ENCODE assay signal across 15 cellular contexts in genomic region chr3:50167069-50167781, GRCh38. TPM values are rescaled to one million over a fixed set of nuclear protein-coding genes. Genes with fewer than 3 reads are reported as not detected.
A peak's percentile ranks its signal among the peaks of the same experiment; 100 is the strongest.
DNase-seq lines count a peak whose midpoint lies in the region; TF ChIP-seq lines count a peak whose summit lies in the region.
"Had no signal": no experiment of that assay in that cellular context is flagged by ENCODE, and none has a peak within 500 bp of the region (broad histone marks: within the 10 kb centered on the region; RNA-seq: fewer than 3 reads in every experiment).

No MANE protein-coding gene starts in this region.

- TF ChIP-seq CTCF in chondrocyte (IDR thresholded peaks at IDR 0.05) (no peak), tibial nerve (IDR thresholded peaks at IDR 0.05) (no peak)

- TF ChIP-seq EP300 in tibial nerve (IDR thresholded peaks at IDR 0.05): no peak

- H3K9ac ChIP-seq in mesendoderm (ENCODE audit: low read length): peak overlapping the region; percentile 26

- no peaks in the 10 kb centered on the region for H3K27me3 Mint-ChIP-seq in chondrocyte (ENCODE audit: low read depth)
- H3K27me3 Mint-ChIP-seq: activated CD4-positive, alpha-beta T cell treated with anti-CD3 and anti-CD28 coated beads, Interleukin-2, amount 10 ng/mL, durations not matched to agents 7 days and 5 days had no signal

- peak overlapping the region; percentile 48 for H2BK5ac ChIP-seq in mesendoderm (ENCODE audit: low read length)

- peak overlapping the region; percentile 93 for H3K27ac Mint-ChIP-seq in chondrocyte (ENCODE audit: unreplicated experiment)
- H3K27ac Mint-ChIP-seq: activated CD4-positive, alpha-beta T cell treated with anti-CD3 and anti-CD28 coated beads, Interleukin-2, amount 10 ng/mL, durations not matched to agents 7 days and 5 days had no signal

- peak overlapping the region; percentile 52 for H3K56ac ChIP-seq in mesendoderm (ENCODE audit: low read length)

- H3K9me3 ChIP-seq in tibial nerve: no peaks in the 10 kb centered on the region

- H3K4me2 ChIP-seq in mesendoderm (ENCODE audit: low read length): no peak overlapping the region

- no peaks in the 10 kb centered on the region for H3K27me3 ChIP-seq in mesendoderm (ENCODE audit: insufficient read depth, low read length, poor library complexity)
- no peaks in the 10 kb centered on the region for H3K27me3 ChIP-seq in tibial nerve
- H3K27me3 ChIP-seq: hepatocyte had no signal

- H3K79me1 ChIP-seq in mesendoderm (ENCODE audit: low read length): peaks cover 48% of the 10 kb centered on the region

- no peak overlapping the region for H3K4me3 ChIP-seq in mesendoderm (ENCODE audit: low read length)
- H3K4me3 ChIP-seq in tibial nerve: no peak overlapping the region
- H3K4me3 ChIP-seq: hepatocyte had no signal

- H3K18ac ChIP-seq in mesendoderm (ENCODE audit: low read length): no peak overlapping the region

- peak; percentile 5 for DNase-seq in NCI-H1105 treated with DMSO at 0.1 percent for 48 hours (lab: John Stamatoyannopoulos, UW)
- DNase-seq in NCI-H1105 (lab: John Stamatoyannopoulos, UW): no peak
- DNase-seq in chondrocyte (ENCODE audit: low spot score): no peak
- DNase-seq in mesendoderm: no peak
- no peak for DNase-seq in tibial nerve (ENCODE audit: low spot score in 2 of 2)
- no peak for DNase-seq in NCI-H1694 (lab: John Stamatoyannopoulos, UW)
- DNase-seq in NCI-H2196 (lab: John Stamatoyannopoulos, UW; ENCODE audit: unreplicated experiment): no peak
- no peak for DNase-seq in posterior cingulate gyrus
- DNase-seq: 8988T; activated CD4-positive, alpha-beta T cell treated with anti-CD3 and anti-CD28 coated beads, Interleukin-2, amount 10 ng/mL, durations not matched to agents 7 days and 5 days; aorta; NCI-H1092; stimulated activated naive CD4-positive, alpha-beta T cell treated with Interleukin-2 at 50 U/mL for 16 hours had no signal

- H2BK120ac ChIP-seq in mesendoderm (ENCODE audit: low read depth, low read length): no peak overlapping the region

- WGBS in mesendoderm (ENCODE audit: extremely low coverage, insufficient coverage, low lambda C conversion rate): no CpG with 5 or more reads among the region's 16 CpGs
- 64 to 68% methylated on average over 7 to 12 of the region's 16 CpGs for WGBS in tibial nerve, 2 donors

- peak overlapping the region; percentile 59 for H2AK5ac ChIP-seq in mesendoderm (ENCODE audit: low read length)

- peak overlapping the region; percentile 23 for H3K4me3 Mint-ChIP-seq in chondrocyte (ENCODE audit: unreplicated experiment)
- H3K4me3 Mint-ChIP-seq: activated CD4-positive, alpha-beta T cell treated with anti-CD3 and anti-CD28 coated beads, Interleukin-2, amount 10 ng/mL, durations not matched to agents 7 days and 5 days had no signal

- no peak for TF ChIP-seq POLR2A in tibial nerve (IDR thresholded peaks at IDR 0.05)

- H3K36me3 ChIP-seq in mesendoderm (ENCODE audit: control insufficient read depth, insufficient read depth, low read length): no peaks in the 10 kb centered on the region
- no peaks in the 10 kb centered on the region for H3K36me3 ChIP-seq in tibial nerve

- H3K4ac ChIP-seq in mesendoderm (ENCODE audit: low read depth, low read length): no peak overlapping the region

- H2BK15ac ChIP-seq in mesendoderm (replicated peaks; ENCODE audit: low read depth): no peak overlapping the region

- no peak overlapping the region for H3K27ac ChIP-seq in mesendoderm (ENCODE audit: low read depth, low read length)
- H3K27ac ChIP-seq in tibial nerve: peak overlapping the region; percentile 11 to 83 (median 44)
- H3K27ac ChIP-seq: hepatocyte had no signal

- H3K23ac ChIP-seq in mesendoderm (ENCODE audit: low read length): no peak overlapping the region

- intact Hi-C loops in posterior cingulate gyrus (cut with DNase I): no loop called here

- H3K79me2 ChIP-seq in mesendoderm (ENCODE audit: control insufficient read depth, insufficient read depth, low read length): peaks cover 24% of the 10 kb centered on the region

- H3K4me1 ChIP-seq in mesendoderm (ENCODE audit: control insufficient read depth, low read depth, low read length) (peaks cover 34% of the 10 kb centered on the region), tibial nerve (peaks cover 0 to 75% (median 49%) of the 10 kb centered on the region in 4 donors)

- no peak overlapping the region for H4K8ac ChIP-seq in mesendoderm (ENCODE audit: low read depth, low read length)

- H3K36me3 Mint-ChIP-seq in chondrocyte (ENCODE audit: low read depth): no peaks in the 10 kb centered on the region

- no peak overlapping the region for H4K5ac ChIP-seq in mesendoderm (ENCODE audit: low read length)

- no peaks in the 10 kb centered on the region for H3K9me3 Mint-ChIP-seq in chondrocyte (ENCODE audit: low read depth)
- H3K9me3 Mint-ChIP-seq: activated CD4-positive, alpha-beta T cell treated with anti-CD3 and anti-CD28 coated beads, Interleukin-2, amount 10 ng/mL, durations not matched to agents 7 days and 5 days had no signal

- H3K4me1 Mint-ChIP-seq in chondrocyte (ENCODE audit: low read depth): peaks cover 62% of the 10 kb centered on the region
- H3K4me1 Mint-ChIP-seq: activated CD4-positive, alpha-beta T cell treated with anti-CD3 and anti-CD28 coated beads, Interleukin-2, amount 10 ng/mL, durations not matched to agents 7 days and 5 days had no signal

RNA-seq across cellular contexts. Expression of gene SEMA3F, which starts 12.1 kb away (rescaled TPM):
- total RNA-seq in chondrocyte (18.7 to 37.5 TPM (median 36.7 TPM) in 3 replicates), tibial nerve (10 to 100 TPM; 14.4 to 58.5 (median 17.4) TPM)
- 24.7 TPM for polyA plus RNA-seq in mesendoderm (2013, experiment 1 of 2)
- polyA plus RNA-seq in mesendoderm (2013, experiment 2 of 2): 23.0 TPM
- total RNA-seq: activated CD4-positive, alpha-beta T cell treated with anti-CD3 and anti-CD28 coated beads, Interleukin-2, amount 10 ng/mL, durations not matched to agents 7 days and 5 days had no signal

RNA-seq across cellular contexts. Expression of gene GNAT1, which starts 24.2 kb away (rescaled TPM):
- not detected in 3 replicates for total RNA-seq in chondrocyte
- 0.04 TPM for polyA plus RNA-seq in mesendoderm (2013, experiment 1 of 2)
- 0.01 TPM for polyA plus RNA-seq in mesendoderm (2013, experiment 2 of 2)
- total RNA-seq in tibial nerve: not detected
- total RNA-seq: activated CD4-positive, alpha-beta T cell treated with anti-CD3 and anti-CD28 coated beads, Interleukin-2, amount 10 ng/mL, durations not matched to agents 7 days and 5 days; aorta; hepatocyte; RPMI7951 had no signal
- polyA plus RNA-seq: aorta, hepatocyte had no signal

RNA-seq across cellular contexts. Expression of gene SLC38A3, which starts 37.8 kb away (rescaled TPM):
- total RNA-seq in chondrocyte: 1.00 to 1.9 TPM (median 1.2 TPM) in 3 replicates
- polyA plus RNA-seq in mesendoderm (2013, experiment 1 of 2): 0.48 TPM
- polyA plus RNA-seq in mesendoderm (2013, experiment 2 of 2): 0.42 TPM
- total RNA-seq in tibial nerve: 1 to 10 TPM in 2 of 4 donors, under 1 TPM in 2; 0.21 to 8.1 (median 1.5) TPM
- total RNA-seq: activated CD4-positive, alpha-beta T cell treated with anti-CD3 and anti-CD28 coated beads, Interleukin-2, amount 10 ng/mL, durations not matched to agents 7 days and 5 days; RPMI7951 had no signal
